Comparison of ENCODE assay signal across 8 cellular contexts in genomic region chr16:89247734-89248075, GRCh38. TPM values are rescaled to one million over a fixed set of nuclear protein-coding genes. Genes with fewer than 3 reads are reported as not detected.
DNase-seq lines count a peak whose midpoint lies in the region; ATAC-seq, FAIRE-seq and TF ChIP-seq lines count a peak whose summit lies in the region.
"Not testable (repeated sequence)": the region's sequence is repeated elsewhere in the genome, so short reads cannot be mapped to it uniquely, and the experiment has no call there.

No MANE protein-coding gene starts in this region.

- not testable (repeated sequence) for H3K79me2 ChIP-seq in astrocyte (ENCODE audit: insufficient read depth, low read length); parathyroid adenoma

- peak; percentile 85 for DNase-seq in DMS53 (lab: John Stamatoyannopoulos, UW)
- DNase-seq in astrocyte (ENCODE audit: low read depth); esophagus squamous epithelium (lab: John Stamatoyannopoulos, UW); left colon; tibial artery: not testable (repeated sequence)

- H3K4me1 ChIP-seq in astrocyte (ENCODE audit: insufficient read depth, low read length); parathyroid adenoma: not testable (repeated sequence)
- peaks cover 5 to 20% (median 8%) of the 10 kb centered on the region in 3 donors for H3K4me1 ChIP-seq in esophagus squamous epithelium
- peaks cover 5 to 13% (median 9%) of the 10 kb centered on the region in 4 donors for H3K4me1 ChIP-seq in tibial artery

- not testable (repeated sequence) for TF ChIP-seq CTCF in astrocyte (IDR thresholded peaks at IDR 0.05; ENCODE audit: insufficient read depth, low read depth, low read length); esophagus squamous epithelium (IDR thresholded peaks at IDR 0.05); parathyroid adenoma (IDR thresholded peaks at IDR 0.05); tibial artery (IDR thresholded peaks at IDR 0.05)

- peak overlapping the region; percentile 66 for H3K4me3 Mint-ChIP-seq in astrocyte (ENCODE audit: unreplicated experiment)

- not testable (repeated sequence) for H3K27me3 Mint-ChIP-seq in astrocyte (ENCODE audit: low read depth, unreplicated experiment)

- not testable (repeated sequence) for TF ChIP-seq POLR2A in esophagus squamous epithelium (IDR thresholded peaks at IDR 0.05)

- H3K4me1 Mint-ChIP-seq in astrocyte (ENCODE audit: low read depth, unreplicated experiment), result not testable (repeated sequence)

- not testable (repeated sequence) for H3K27me3 ChIP-seq in astrocyte (ENCODE audit: insufficient read depth, low read length); esophagus squamous epithelium; parathyroid adenoma (ENCODE audit: control insufficient read depth, insufficient read depth, low read length)
- H3K27me3 ChIP-seq in tibial artery, result peaks cover 0 to 16% of the 10 kb centered on the region in 2 donors

- H3K36me3 ChIP-seq in astrocyte (ENCODE audit: insufficient read depth, low read length); esophagus squamous epithelium; parathyroid adenoma (ENCODE audit: control insufficient read depth, insufficient read depth, low read length); tibial artery: not testable (repeated sequence)

- no CpG with 5 or more reads among the region's 45 CpGs for WGBS in esophagus squamous epithelium, 2 donors

- H3K27ac Mint-ChIP-seq in astrocyte (ENCODE audit: unreplicated experiment), result not testable (repeated sequence)

- peak overlapping the region; percentile 39 for H3K4me3 ChIP-seq in astrocyte (ENCODE audit: insufficient read depth, low read depth, low read length)
- H3K4me3 ChIP-seq in esophagus squamous epithelium, result peak overlapping the region; percentile 21 to 70 (median 53)
- H3K4me3 ChIP-seq in parathyroid adenoma (ENCODE audit: low read depth, low read length), result not testable (repeated sequence)
- peak overlapping the region; percentile 50 to 58 for H3K4me3 ChIP-seq in tibial artery

- not testable (repeated sequence) for H3K36me3 Mint-ChIP-seq in astrocyte (ENCODE audit: low read depth, unreplicated experiment)

- H4K20me1 ChIP-seq in astrocyte (ENCODE audit: insufficient read depth, low read length), result not testable (repeated sequence)

- FAIRE-seq in astrocyte (lab: Jason Lieb, UNC), result not testable (repeated sequence)

- intact Hi-C loops in esophagus squamous epithelium (cut with DNase I); left colon (cut with DNase I, micrococcal nuclease): not testable (repeated sequence)
- intact Hi-C loops in tibial artery (cut with DNase I; ENCODE audit: low total_unique reads), result loop anchor here (10.0 kb wide), 1 partner anchor 257 kb away; the partner anchor contains the start of gene SPG7

- not testable (repeated sequence) for H2AFZ ChIP-seq in astrocyte (ENCODE audit: low read depth, low read length)
- peak overlapping the region; percentile 74 for H2AFZ ChIP-seq in parathyroid adenoma

- not testable (repeated sequence) for H3K9me3 ChIP-seq in astrocyte (ENCODE audit: insufficient read depth, low read depth, low read length); esophagus squamous epithelium; parathyroid adenoma (ENCODE audit: control insufficient read depth, low read length); tibial artery

- peak; percentile 19 for ATAC-seq in HG03097 (IDR thresholded peaks at IDR 0.05; ENCODE audit: low FRiP score, unreplicated experiment)
- ATAC-seq in SK-N-SH treated with all-trans-retinoic acid at 6 μM for 48 hours, result peak; percentile 32
- peak; percentile 19 for ATAC-seq in left colon

- peak overlapping the region; percentile 85 for H3K4me2 ChIP-seq in astrocyte (ENCODE audit: low read length)
- not testable (repeated sequence) for H3K4me2 ChIP-seq in parathyroid adenoma (ENCODE audit: low read length)

- H3K9me3 Mint-ChIP-seq in astrocyte (ENCODE audit: unreplicated experiment), result peaks cover 11% of the 10 kb centered on the region

- H3K9ac ChIP-seq in astrocyte (ENCODE audit: low read length), result peak overlapping the region; percentile 23
- not testable (repeated sequence) for H3K9ac ChIP-seq in parathyroid adenoma

- not testable (repeated sequence) for H3K27ac ChIP-seq in astrocyte (ENCODE audit: low read depth, low read length); parathyroid adenoma; tibial artery
- H3K27ac ChIP-seq in esophagus squamous epithelium, result peak overlapping the region in 3 of 4 donors; percentile 24 to 55 (median 51)

RNA-seq across cellular contexts. Expression of gene ZNF778, which starts 30.2 kb away (rescaled TPM):
- total RNA-seq in astrocyte (12.2 and 15.5 TPM in 2 replicates), esophagus squamous epithelium (10 to 100 TPM in 1 of 4 donors, 1 to 10 TPM in 3; 3.4 to 10.7 (median 6.5) TPM), left colon (1 to 10 TPM; 4.4 to 7.0 TPM)

RNA-seq across cellular contexts. Expression of gene SLC22A31, which starts 47.4 kb away (rescaled TPM):
- total RNA-seq in astrocyte, result 0.58 and 1.3 TPM in 2 replicates
- total RNA-seq in esophagus squamous epithelium, result not detected
- total RNA-seq in left colon, result under 1 TPM; 0.34 to 0.59 TPM
